In the genomic region with DNA sequence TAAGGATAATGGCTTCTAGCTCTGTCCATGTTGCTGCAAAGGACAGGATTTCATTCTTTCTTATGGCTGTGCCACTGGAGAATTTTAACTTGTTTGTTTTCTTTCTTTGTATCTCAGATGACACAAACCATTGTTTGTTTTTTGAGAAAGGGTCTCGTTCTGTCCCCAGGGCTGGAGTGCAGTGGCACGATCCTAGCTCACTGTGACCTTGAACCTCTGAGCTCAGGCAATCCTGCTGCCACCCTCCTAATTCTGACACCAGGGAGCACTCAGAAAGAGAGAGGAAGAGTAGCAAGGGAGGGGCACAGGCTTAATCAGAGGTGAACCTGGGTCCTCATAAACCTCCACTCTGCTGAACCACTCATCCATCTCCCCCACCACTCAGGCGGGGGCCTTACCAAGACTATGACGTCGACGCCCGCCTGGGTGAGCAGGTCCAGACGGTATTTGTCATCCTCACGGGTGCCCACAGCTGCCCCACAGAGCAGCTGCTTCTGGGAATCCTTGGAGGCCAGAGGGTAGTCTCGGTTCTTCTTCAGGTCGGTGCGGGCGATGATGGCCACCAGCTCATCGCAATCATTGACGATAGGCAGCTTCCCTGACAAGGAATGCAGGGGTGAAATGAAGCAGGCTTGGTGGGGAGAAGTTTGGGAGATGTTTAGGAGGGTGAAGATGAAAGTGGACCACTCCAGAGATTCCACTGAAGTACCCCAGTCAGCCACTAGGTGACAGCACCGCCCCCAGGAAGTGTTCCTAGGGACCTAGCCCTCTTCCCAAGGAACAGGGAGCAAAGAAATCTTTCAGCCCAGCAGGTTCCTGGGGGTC, we compare ENCODE assay signal across 1 cellular context.
TF ChIP-seq lines count a peak whose summit lies in the region.

No MANE protein-coding gene starts in this region.

TF ChIP-seq in K562, 482 proteins besides CTCF, POLR2A, EP300 and RAD21 (continues in another document):
- TF ChIP-seq CTBP1 (IDR thresholded peaks at IDR 0.05; ENCODE audit: borderline replicate concordance): peak; percentile 26; the same call in 1 of the 2 replicates
- TF ChIP-seq SMC3 (conservative IDR thresholded peaks at IDR 0.05; ENCODE audit: insufficient read depth, low read depth, low read length): peak; percentile 92
- TF ChIP-seq FOXA1 (IDR thresholded peaks at IDR 0.05; ENCODE audit: borderline replicate concordance): no peak
- TF ChIP-seq ZNF282 (CRISPR knock-in tag; IDR thresholded peaks at IDR 0.05): no peak
- TF ChIP-seq CREM (IDR thresholded peaks at IDR 0.05; ENCODE audit: low read depth): 0 out of 2 replicates have a peak, but pooled peaks have one; percentile 28
- no peak for TF ChIP-seq ZNF12 (CRISPR knock-in tag; IDR thresholded peaks at IDR 0.05)
- TF ChIP-seq MAZ (CRISPR knock-in tag; conservative IDR thresholded peaks at IDR 0.05 in 1 of 2, IDR thresholded peaks at IDR 0.05 in 1 of 2): peak; percentile 21 to 36; a peak in 2 of 4 replicates
- TF ChIP-seq, protein P1, sequence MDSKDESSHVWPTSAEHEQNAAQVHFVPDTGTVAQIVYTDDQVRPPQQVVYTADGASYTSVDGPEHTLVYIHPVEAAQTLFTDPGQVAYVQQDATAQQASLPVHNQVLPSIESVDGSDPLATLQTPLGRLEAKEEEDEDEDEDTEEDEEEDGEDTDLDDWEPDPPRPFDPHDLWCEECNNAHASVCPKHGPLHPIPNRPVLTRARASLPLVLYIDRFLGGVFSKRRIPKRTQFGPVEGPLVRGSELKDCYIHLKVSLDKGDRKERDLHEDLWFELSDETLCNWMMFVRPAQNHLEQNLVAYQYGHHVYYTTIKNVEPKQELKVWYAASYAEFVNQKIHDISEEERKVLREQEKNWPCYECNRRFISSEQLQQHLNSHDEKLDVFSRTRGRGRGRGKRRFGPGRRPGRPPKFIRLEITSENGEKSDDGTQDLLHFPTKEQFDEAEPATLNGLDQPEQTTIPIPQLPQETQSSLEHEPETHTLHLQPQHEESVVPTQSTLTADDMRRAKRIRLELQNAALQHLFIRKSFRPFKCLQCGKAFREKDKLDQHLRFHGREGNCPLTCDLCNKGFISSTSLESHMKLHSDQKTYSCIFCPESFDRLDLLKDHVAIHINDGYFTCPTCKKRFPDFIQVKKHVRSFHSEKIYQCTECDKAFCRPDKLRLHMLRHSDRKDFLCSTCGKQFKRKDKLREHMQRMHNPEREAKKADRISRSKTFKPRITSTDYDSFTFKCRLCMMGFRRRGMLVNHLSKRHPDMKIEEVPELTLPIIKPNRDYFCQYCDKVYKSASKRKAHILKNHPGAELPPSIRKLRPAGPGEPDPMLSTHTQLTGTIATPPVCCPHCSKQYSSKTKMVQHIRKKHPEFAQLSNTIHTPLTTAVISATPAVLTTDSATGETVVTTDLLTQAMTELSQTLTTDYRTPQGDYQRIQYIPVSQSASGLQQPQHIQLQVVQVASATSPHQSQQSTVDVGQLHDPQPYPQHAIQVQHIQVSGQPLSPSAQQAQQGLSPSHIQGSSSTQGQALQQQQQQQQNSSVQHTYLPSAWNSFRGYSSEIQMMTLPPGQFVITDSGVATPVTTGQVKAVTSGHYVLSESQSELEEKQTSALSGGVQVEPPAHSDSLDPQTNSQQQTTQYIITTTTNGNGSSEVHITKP (IDR thresholded peaks at IDR 0.05; ENCODE audit: partially characterized antibody): peak; percentile 22
- TF ChIP-seq ARID2 (IDR thresholded peaks at IDR 0.05): peak; percentile 95
- TF ChIP-seq, protein P2, sequence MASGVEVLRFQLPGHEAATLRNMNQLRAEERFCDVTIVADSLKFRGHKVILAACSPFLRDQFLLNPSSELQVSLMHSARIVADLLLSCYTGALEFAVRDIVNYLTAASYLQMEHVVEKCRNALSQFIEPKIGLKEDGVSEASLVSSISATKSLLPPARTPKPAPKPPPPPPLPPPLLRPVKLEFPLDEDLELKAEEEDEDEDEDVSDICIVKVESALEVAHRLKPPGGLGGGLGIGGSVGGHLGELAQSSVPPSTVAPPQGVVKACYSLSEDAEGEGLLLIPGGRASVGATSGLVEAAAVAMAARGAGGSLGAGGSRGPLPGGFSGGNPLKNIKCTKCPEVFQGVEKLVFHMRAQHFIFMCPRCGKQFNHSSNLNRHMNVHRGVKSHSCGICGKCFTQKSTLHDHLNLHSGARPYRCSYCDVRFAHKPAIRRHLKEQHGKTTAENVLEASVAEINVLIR (CRISPR knock-in tag; IDR thresholded peaks at IDR 0.05): no peak
- TF ChIP-seq ZNF589 (CRISPR knock-in tag; IDR thresholded peaks at IDR 0.05; ENCODE audit: low read depth): no peak
- no peak for TF ChIP-seq ZC3H11A (IDR thresholded peaks at IDR 0.05; ENCODE audit: low read depth, low read length)
- TF ChIP-seq RBFOX2 (IDR thresholded peaks at IDR 0.05; ENCODE audit: low read depth, low read length): 0 out of 2 replicates have a peak, but pooled peaks have one; percentile 18
- no peak for TF ChIP-seq TCF7L2 (IDR thresholded peaks at IDR 0.05; ENCODE audit: low read depth, low read length)
- no peak for TF ChIP-seq FIP1L1 (IDR thresholded peaks at IDR 0.05; ENCODE audit: low read depth, low read length, poor library complexity, severe bottlenecking)
- TF ChIP-seq RCOR1 (IDR thresholded peaks at IDR 0.05; ENCODE audit: borderline replicate concordance in 1 of 2, low read depth in 2 of 2, low read length in 2 of 2): peak in 1 of 2 experiments; percentile 59; a peak in 1 of 4 replicates
- TF ChIP-seq TEAD4 (IDR thresholded peaks at IDR 0.05; ENCODE audit: low read length): peak; percentile 28; the same call in 1 of the 2 replicates
- no peak for TF ChIP-seq TEAD4 (CRISPR knock-in tag; IDR thresholded peaks at IDR 0.05; ENCODE audit: borderline replicate concordance)
- 0 out of 2 replicates have a peak, but pooled peaks have one; percentile 23 for TF ChIP-seq ESRRA (IDR thresholded peaks at IDR 0.05; ENCODE audit: borderline replicate concordance, low read depth)
- TF ChIP-seq SPI1 (IDR thresholded peaks at IDR 0.05; ENCODE audit: borderline replicate concordance, low read depth, low read length): 0 out of 2 replicates have a peak, but pooled peaks have one; percentile 33
- peak; percentile 38; the same call in 1 of the 2 replicates for TF ChIP-seq ZKSCAN1 (IDR thresholded peaks at IDR 0.05; ENCODE audit: low read depth, low read length)
- TF ChIP-seq, protein P3, sequence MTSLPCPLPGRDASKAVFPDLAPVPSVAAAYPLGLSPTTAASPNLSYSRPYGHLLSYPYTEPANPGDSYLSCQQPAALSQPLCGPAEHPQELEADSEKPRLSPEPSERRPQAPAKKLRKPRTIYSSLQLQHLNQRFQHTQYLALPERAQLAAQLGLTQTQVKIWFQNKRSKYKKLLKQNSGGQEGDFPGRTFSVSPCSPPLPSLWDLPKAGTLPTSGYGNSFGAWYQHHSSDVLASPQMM (CRISPR knock-in tag; IDR thresholded peaks at IDR 0.05): no peak
- TF ChIP-seq ZFP36 (IDR thresholded peaks at IDR 0.05; ENCODE audit: low read depth, low read length, partially characterized antibody): no peak
- peak; percentile 41; the same call in 1 of the 2 replicates for TF ChIP-seq ELF2 (CRISPR knock-in tag; IDR thresholded peaks at IDR 0.05)
- no peak for TF ChIP-seq ZFPM2 (CRISPR knock-in tag; IDR thresholded peaks at IDR 0.05)
- 0 out of 2 replicates have a peak, but pooled peaks have one; percentile 31 for TF ChIP-seq MYNN (IDR thresholded peaks at IDR 0.05)
- TF ChIP-seq MYNN (CRISPR knock-in tag; IDR thresholded peaks at IDR 0.05): no peak
- TF ChIP-seq RB1 (IDR thresholded peaks at IDR 0.05; ENCODE audit: low read depth): peak; percentile 76; the same call in 1 of the 2 replicates
- TF ChIP-seq GATAD2A (IDR thresholded peaks at IDR 0.05): no peak
- TF ChIP-seq, protein P4, sequence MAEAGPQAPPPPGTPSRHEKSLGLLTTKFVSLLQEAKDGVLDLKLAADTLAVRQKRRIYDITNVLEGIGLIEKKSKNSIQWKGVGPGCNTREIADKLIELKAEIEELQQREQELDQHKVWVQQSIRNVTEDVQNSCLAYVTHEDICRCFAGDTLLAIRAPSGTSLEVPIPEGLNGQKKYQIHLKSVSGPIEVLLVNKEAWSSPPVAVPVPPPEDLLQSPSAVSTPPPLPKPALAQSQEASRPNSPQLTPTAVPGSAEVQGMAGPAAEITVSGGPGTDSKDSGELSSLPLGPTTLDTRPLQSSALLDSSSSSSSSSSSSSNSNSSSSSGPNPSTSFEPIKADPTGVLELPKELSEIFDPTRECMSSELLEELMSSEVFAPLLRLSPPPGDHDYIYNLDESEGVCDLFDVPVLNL (CRISPR knock-in tag; IDR thresholded peaks at IDR 0.05; ENCODE audit: low read depth): no peak
- TF ChIP-seq ZKSCAN3 (CRISPR knock-in tag; IDR thresholded peaks at IDR 0.05): no peak
- TF ChIP-seq BRF1 (IDR thresholded peaks at IDR 0.05; ENCODE audit: borderline replicate concordance, extremely low read depth, insufficient read length): no peak
- TF ChIP-seq, protein P5, sequence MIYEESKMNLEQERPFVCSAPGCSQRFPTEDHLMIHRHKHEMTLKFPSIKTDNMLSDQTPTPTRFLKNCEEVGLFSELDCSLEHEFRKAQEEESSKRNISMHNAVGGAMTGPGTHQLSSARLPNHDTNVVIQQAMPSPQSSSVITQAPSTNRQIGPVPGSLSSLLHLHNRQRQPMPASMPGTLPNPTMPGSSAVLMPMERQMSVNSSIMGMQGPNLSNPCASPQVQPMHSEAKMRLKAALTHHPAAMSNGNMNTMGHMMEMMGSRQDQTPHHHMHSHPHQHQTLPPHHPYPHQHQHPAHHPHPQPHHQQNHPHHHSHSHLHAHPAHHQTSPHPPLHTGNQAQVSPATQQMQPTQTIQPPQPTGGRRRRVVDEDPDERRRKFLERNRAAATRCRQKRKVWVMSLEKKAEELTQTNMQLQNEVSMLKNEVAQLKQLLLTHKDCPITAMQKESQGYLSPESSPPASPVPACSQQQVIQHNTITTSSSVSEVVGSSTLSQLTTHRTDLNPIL (CRISPR knock-in tag; IDR thresholded peaks at IDR 0.05): no peak
- TF ChIP-seq, protein P6, sequence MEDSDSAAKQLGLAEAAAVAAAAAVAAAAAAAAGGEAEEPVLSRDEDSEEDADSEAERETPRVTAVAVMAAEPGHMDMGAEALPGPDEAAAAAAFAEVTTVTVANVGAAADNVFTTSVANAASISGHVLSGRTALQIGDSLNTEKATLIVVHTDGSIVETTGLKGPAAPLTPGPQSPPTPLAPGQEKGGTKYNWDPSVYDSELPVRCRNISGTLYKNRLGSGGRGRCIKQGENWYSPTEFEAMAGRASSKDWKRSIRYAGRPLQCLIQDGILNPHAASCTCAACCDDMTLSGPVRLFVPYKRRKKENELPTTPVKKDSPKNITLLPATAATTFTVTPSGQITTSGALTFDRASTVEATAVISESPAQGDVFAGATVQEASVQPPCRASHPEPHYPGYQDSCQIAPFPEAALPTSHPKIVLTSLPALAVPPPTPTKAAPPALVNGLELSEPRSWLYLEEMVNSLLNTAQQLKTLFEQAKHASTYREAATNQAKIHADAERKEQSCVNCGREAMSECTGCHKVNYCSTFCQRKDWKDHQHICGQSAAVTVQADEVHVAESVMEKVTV (CRISPR knock-in tag; IDR thresholded peaks at IDR 0.05): peak; percentile 91
- no peak for TF ChIP-seq SMARCE1 (IDR thresholded peaks at IDR 0.05)
- TF ChIP-seq FOXP1 (CRISPR knock-in tag; IDR thresholded peaks at IDR 0.05): no peak
- 0 out of 2 replicates have a peak, but pooled peaks have one; percentile 40 for TF ChIP-seq SMAD2 (IDR thresholded peaks at IDR 0.05; ENCODE audit: low read depth, low read length)
- TF ChIP-seq ZNF707 (CRISPR knock-in tag; conservative IDR thresholded peaks at IDR 0.05): no peak
- TF ChIP-seq CC2D1A (IDR thresholded peaks at IDR 0.05): peak; percentile 69
- TF ChIP-seq, protein P7, sequence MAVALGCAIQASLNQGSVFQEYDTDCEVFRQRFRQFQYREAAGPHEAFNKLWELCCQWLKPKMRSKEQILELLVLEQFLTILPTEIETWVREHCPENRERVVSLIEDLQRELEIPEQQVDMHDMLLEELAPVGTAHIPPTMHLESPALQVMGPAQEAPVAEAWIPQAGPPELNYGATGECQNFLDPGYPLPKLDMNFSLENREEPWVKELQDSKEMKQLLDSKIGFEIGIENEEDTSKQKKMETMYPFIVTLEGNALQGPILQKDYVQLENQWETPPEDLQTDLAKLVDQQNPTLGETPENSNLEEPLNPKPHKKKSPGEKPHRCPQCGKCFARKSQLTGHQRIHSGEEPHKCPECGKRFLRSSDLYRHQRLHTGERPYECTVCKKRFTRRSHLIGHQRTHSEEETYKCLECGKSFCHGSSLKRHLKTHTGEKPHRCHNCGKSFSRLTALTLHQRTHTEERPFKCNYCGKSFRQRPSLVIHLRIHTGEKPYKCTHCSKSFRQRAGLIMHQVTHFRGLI (CRISPR knock-in tag; IDR thresholded peaks at IDR 0.05): no peak
- TF ChIP-seq PTRF (tag; IDR thresholded peaks at IDR 0.05): no peak
- no peak for TF ChIP-seq NR2C1 (IDR thresholded peaks at IDR 0.05)
- no peak for TF ChIP-seq NR2C1 (tag; IDR thresholded peaks at IDR 0.05)
- TF ChIP-seq, protein P8, sequence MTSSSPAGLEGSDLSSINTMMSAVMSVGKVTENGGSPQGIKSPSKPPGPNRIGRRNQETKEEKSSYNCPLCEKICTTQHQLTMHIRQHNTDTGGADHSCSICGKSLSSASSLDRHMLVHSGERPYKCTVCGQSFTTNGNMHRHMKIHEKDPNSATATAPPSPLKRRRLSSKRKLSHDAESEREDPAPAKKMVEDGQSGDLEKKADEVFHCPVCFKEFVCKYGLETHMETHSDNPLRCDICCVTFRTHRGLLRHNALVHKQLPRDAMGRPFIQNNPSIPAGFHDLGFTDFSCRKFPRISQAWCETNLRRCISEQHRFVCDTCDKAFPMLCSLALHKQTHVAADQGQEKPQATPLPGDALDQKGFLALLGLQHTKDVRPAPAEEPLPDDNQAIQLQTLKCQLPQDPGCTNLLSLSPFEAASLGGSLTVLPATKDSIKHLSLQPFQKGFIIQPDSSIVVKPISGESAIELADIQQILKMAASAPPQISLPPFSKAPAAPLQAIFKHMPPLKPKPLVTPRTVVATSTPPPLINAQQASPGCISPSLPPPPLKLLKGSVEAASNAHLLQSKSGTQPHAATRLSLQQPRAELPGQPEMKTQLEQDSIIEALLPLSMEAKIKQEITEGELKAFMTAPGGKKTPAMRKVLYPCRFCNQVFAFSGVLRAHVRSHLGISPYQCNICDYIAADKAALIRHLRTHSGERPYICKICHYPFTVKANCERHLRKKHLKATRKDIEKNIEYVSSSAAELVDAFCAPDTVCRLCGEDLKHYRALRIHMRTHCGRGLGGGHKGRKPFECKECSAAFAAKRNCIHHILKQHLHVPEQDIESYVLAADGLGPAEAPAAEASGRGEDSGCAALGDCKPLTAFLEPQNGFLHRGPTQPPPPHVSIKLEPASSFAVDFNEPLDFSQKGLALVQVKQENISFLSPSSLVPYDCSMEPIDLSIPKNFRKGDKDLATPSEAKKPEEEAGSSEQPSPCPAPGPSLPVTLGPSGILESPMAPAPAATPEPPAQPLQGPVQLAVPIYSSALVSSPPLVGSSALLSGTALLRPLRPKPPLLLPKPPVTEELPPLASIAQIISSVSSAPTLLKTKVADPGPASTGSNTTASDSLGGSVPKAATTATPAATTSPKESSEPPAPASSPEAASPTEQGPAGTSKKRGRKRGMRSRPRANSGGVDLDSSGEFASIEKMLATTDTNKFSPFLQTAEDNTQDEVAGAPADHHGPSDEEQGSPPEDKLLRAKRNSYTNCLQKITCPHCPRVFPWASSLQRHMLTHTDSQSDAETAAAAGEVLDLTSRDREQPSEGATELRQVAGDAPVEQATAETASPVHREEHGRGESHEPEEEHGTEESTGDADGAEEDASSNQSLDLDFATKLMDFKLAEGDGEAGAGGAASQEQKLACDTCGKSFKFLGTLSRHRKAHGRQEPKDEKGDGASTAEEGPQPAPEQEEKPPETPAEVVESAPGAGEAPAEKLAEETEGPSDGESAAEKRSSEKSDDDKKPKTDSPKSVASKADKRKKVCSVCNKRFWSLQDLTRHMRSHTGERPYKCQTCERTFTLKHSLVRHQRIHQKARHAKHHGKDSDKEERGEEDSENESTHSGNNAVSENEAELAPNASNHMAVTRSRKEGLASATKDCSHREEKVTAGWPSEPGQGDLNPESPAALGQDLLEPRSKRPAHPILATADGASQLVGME (CRISPR knock-in tag; IDR thresholded peaks at IDR 0.05): peak; percentile 45; the same call in 1 of the 2 replicates
- peak; percentile 76; the same call in 1 of the 2 replicates for TF ChIP-seq XRCC5 (IDR thresholded peaks at IDR 0.05; ENCODE audit: low read depth, low read length)
